Comparison of ENCODE assay signal across 8 cellular contexts in the genomic region with DNA sequence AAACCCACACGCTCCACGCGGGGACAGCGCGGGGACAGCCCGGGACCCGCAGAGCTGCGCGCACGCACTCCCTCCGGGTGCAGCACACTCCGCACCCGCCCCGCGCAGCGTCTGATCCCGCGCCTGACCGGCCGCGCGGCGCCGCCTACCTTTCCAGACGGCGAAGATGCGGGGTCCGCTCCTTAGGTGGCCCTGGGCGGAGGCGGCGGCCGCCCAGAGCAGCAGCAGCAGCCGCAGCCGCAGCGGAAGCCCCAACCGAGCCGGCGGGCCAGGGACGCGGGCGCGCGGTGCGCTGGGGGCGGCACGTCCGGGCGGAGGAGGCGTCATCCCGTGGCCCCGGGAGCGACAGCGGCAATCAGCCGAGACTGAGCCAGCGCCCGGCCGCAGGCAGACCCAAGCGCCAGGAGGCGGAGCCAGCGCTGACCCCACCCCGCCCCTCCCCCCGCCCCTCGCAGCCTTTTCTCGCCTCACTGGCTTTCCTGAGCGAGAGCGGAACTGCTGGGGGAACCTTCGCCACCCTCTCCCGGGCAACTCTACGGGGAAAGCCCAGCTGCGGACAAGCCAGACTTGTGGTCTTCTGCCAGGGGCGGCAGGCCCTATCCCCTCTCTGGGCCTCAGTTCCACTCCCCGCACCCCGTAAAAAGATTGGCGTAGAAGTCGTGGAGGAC. TPM values are rescaled to one million over a fixed set of nuclear protein-coding genes. Genes with fewer than 3 reads are reported as not detected.
DNase-seq lines count a peak whose midpoint lies in the region; ATAC-seq and TF ChIP-seq lines count a peak whose summit lies in the region.

A gene with protein sequence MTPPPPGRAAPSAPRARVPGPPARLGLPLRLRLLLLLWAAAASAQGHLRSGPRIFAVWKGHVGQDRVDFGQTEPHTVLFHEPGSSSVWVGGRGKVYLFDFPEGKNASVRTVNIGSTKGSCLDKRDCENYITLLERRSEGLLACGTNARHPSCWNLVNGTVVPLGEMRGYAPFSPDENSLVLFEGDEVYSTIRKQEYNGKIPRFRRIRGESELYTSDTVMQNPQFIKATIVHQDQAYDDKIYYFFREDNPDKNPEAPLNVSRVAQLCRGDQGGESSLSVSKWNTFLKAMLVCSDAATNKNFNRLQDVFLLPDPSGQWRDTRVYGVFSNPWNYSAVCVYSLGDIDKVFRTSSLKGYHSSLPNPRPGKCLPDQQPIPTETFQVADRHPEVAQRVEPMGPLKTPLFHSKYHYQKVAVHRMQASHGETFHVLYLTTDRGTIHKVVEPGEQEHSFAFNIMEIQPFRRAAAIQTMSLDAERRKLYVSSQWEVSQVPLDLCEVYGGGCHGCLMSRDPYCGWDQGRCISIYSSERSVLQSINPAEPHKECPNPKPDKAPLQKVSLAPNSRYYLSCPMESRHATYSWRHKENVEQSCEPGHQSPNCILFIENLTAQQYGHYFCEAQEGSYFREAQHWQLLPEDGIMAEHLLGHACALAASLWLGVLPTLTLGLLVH (minus strand): TSS at position 367 of the 668 bp plus-strand sequence. CDS start 40 bp downstream, at position 327.

- peak within 1 kb of the TSS; percentile 93 for H3K4me2 ChIP-seq in neuronal stem cell (ENCODE audit: insufficient read depth, low read length, poor library complexity, severe bottlenecking)

- no peak within 1 kb of the TSS for H2BK12ac ChIP-seq in neuronal stem cell (ENCODE audit: low read length)

- H3K36me3 ChIP-seq in HUES64 (ENCODE audit: insufficient read depth, low read length), result no peaks in the 10 kb centered on the region
- H3K36me3 ChIP-seq in SJCRH30, result no peaks in the 10 kb centered on the region
- H3K36me3 ChIP-seq in gastroesophageal sphincter, result no peaks in the 10 kb centered on the region
- H3K36me3 ChIP-seq in neuronal stem cell (replicated peaks in 1 of 2; ENCODE audit: control insufficient read depth in 2 of 2, insufficient read depth in 2 of 2, low read length in 2 of 2), result no peaks in the 10 kb centered on the region

- H3K4ac ChIP-seq in neuronal stem cell (ENCODE audit: low read length), result no peak within 1 kb of the TSS

- H2BK120ac ChIP-seq in neuronal stem cell (ENCODE audit: low read depth, low read length), result no peak within 1 kb of the TSS

- peak within 1 kb of the TSS; percentile 61; the same call in 1 of the 2 replicates for H3K27ac ChIP-seq in HUES64 (ENCODE audit: low read depth, low read length)
- H3K27ac ChIP-seq in SJCRH30, result no peak within 1 kb of the TSS
- H3K27ac ChIP-seq in gastroesophageal sphincter, result peak within 1 kb of the TSS in 3 of 4 donors; percentile 71 to 76 (median 72)
- peak within 1 kb of the TSS; percentile 43 for H3K27ac ChIP-seq in neuronal stem cell (replicated peaks; ENCODE audit: low read length)
- peak within 1 kb of the TSS; percentile 93 for H3K27ac ChIP-seq in substantia nigra (ENCODE audit: low read depth, low read length, poor library complexity, severe bottlenecking)

- H2BK5ac ChIP-seq in neuronal stem cell (ENCODE audit: low read length), result no peak within 1 kb of the TSS

- H3K79me1 ChIP-seq in neuronal stem cell (ENCODE audit: low read depth, low read length), result peaks cover 9% of the 10 kb centered on the region

- DNase-seq in Caki2 (ENCODE audit: low read depth), result peak; percentile 78
- DNase-seq in GM20000 (ENCODE audit: low spot score), result peak; percentile 98
- DNase-seq in SJCRH30, result peak; percentile 82 to 89
- peak; percentile 69 for DNase-seq in activated gamma-delta T cell treated with anti-CD3 and anti-CD28 coated beads, Interleukin-2, amount 50 U/mL, for 16 hours (ENCODE audit: low read depth)
- DNase-seq in neuronal stem cell (ENCODE audit: low spot score), result peak; percentile 80
- peak; percentile 53 to 95 (median 87) for DNase-seq in substantia nigra (lab: John Stamatoyannopoulos, UW)

- peaks cover 14% of the 10 kb centered on the region for H3K27me3 ChIP-seq in HUES64 (ENCODE audit: insufficient read depth, low read length)
- H3K27me3 ChIP-seq in SJCRH30, result peaks cover 5% of the 10 kb centered on the region; the same call in 1 of the 2 replicates
- peaks cover 48% of the 10 kb centered on the region for H3K27me3 ChIP-seq in gastroesophageal sphincter
- H3K27me3 ChIP-seq in neuronal stem cell (ENCODE audit: control insufficient read depth in 3 of 3, insufficient read depth in 3 of 3, low read depth in 1 of 3, low read length in 3 of 3), result peaks cover 0 to 36% (median 11%) of the 10 kb centered on the region in 3 experiments

- TF ChIP-seq POLR2A in gastroesophageal sphincter (IDR thresholded peaks at IDR 0.05), result peak; percentile 46

- in situ Hi-C loops in Caki2 (cut with HindIII; ENCODE audit: low pct_unique_long_range_greater_than_20kb, low sequenced_read_pairs), result no loop called here

- peak; percentile 96 for ATAC-seq in gastroesophageal sphincter

- H3K23ac ChIP-seq in neuronal stem cell (ENCODE audit: low read depth, low read length, poor library complexity), result peak within 1 kb of the TSS; percentile 92

- peak within 1 kb of the TSS; percentile 94 for H2AFZ ChIP-seq in neuronal stem cell (ENCODE audit: low read length)

- H2AK5ac ChIP-seq in neuronal stem cell (ENCODE audit: low read depth, low read length), result peak within 1 kb of the TSS; percentile 73

- peak within 1 kb of the TSS; percentile 97 for H3K18ac ChIP-seq in neuronal stem cell (ENCODE audit: low read length)

- 1% methylated on average over 74 of the region's 75 CpGs for WGBS in HUES64
- WGBS in gastroesophageal sphincter (ENCODE audit: low coverage in 1 of 2), 2 donors, result no CpG with 5 or more reads among the region's 75 CpGs
- WGBS in neuronal stem cell (ENCODE audit: extremely low coverage in 2 of 2, insufficient read length in 2 of 2, insufficient replicate concordance in 1 of 2), 2 donors, result no CpG with 5 or more reads among the region's 75 CpGs

- H3K9me3 ChIP-seq in HUES64 (ENCODE audit: insufficient read depth, low read depth, low read length), result no peaks in the 10 kb centered on the region
- no peaks in the 10 kb centered on the region for H3K9me3 ChIP-seq in SJCRH30 (replicated peaks)
- H3K9me3 ChIP-seq in gastroesophageal sphincter, result no peaks in the 10 kb centered on the region
- no peaks in the 10 kb centered on the region for H3K9me3 ChIP-seq in neuronal stem cell (replicated peaks in 1 of 2; ENCODE audit: control insufficient read depth in 2 of 2, insufficient read depth in 1 of 2, low read depth in 1 of 2, low read length in 2 of 2)

- peak within 1 kb of the TSS; percentile 26 for H2BK15ac ChIP-seq in neuronal stem cell (ENCODE audit: low read length)

- TF ChIP-seq CTCF in GM20000 (IDR thresholded peaks at IDR 0.05; ENCODE audit: extremely low read depth, missing control alignments) (no peak), gastroesophageal sphincter (IDR thresholded peaks at IDR 0.05) (peak in 1 of 4 experiments; percentile 25)

- no peak for TF ChIP-seq EP300 in gastroesophageal sphincter (IDR thresholded peaks at IDR 0.05)

- H4K91ac ChIP-seq in neuronal stem cell (ENCODE audit: low read depth, low read length, poor library complexity), result no peak within 1 kb of the TSS

- no peak within 1 kb of the TSS for H3K14ac ChIP-seq in neuronal stem cell (ENCODE audit: low read length)

- peaks cover 10% of the 10 kb centered on the region; the same call in 1 of the 2 replicates for H3K4me1 ChIP-seq in HUES64 (ENCODE audit: insufficient read depth, low read length)
- H3K4me1 ChIP-seq in SJCRH30, result peaks cover 7% of the 10 kb centered on the region
- peaks cover 0 to 28% (median 15%) of the 10 kb centered on the region in 3 donors for H3K4me1 ChIP-seq in gastroesophageal sphincter
- peaks cover 16 to 18% of the 10 kb centered on the region in 2 donors for H3K4me1 ChIP-seq in neuronal stem cell (ENCODE audit: control insufficient read depth in 2 of 2, insufficient read depth in 1 of 2, low read depth in 1 of 2, low read length in 2 of 2)

- peak within 1 kb of the TSS; percentile 94 for H3K4me3 ChIP-seq in HUES64 (ENCODE audit: low read length)
- H3K4me3 ChIP-seq in SJCRH30, result peak within 1 kb of the TSS; percentile 86
- peak within 1 kb of the TSS; percentile 57 to 62 for H3K4me3 ChIP-seq in gastroesophageal sphincter
- H3K4me3 ChIP-seq in neuronal stem cell (ENCODE audit: low read length in 2 of 2), result peak within 1 kb of the TSS; percentile 75 to 97

- peak within 1 kb of the TSS; percentile 80 for H3K9ac ChIP-seq in HUES64 (ENCODE audit: low read depth, low read length)
- peak within 1 kb of the TSS; percentile 90 for H3K9ac ChIP-seq in neuronal stem cell (ENCODE audit: low read depth, low read length, poor library complexity)

- no peak within 1 kb of the TSS for H4K8ac ChIP-seq in neuronal stem cell (ENCODE audit: low read depth, low read length)

RNA-seq across cellular contexts. Expression of the gene that starts here (rescaled TPM):
- 0.96 and 3.8 TPM in 2 replicates for total RNA-seq in Caki2 (2014; rRNA removed; shearing (Covaris generic); ENCODE audit: low replicate concordance)
- 11.3 TPM for polyA plus RNA-seq in HUES64 (2013, experiment 1 of 2)
- polyA plus RNA-seq in HUES64 (2013, experiment 2 of 2), result 16.9 TPM
- total RNA-seq in SJCRH30 (2014; rRNA removed; shearing (Covaris generic)), result 2.6 and 2.8 TPM in 2 replicates
- total RNA-seq in gastroesophageal sphincter, result 1 to 10 TPM in 3 of 4 donors, under 1 TPM in 1; 0.93 to 2.7 (median 1.8) TPM
- polyA plus RNA-seq in neuronal stem cell (2013, experiment 1 of 2), result 10.3 TPM
- polyA plus RNA-seq in neuronal stem cell (2013, experiment 2 of 2), result 10.3 TPM
